8 cellular contexts compared by ENCODE assay signal in the genomic region with DNA sequence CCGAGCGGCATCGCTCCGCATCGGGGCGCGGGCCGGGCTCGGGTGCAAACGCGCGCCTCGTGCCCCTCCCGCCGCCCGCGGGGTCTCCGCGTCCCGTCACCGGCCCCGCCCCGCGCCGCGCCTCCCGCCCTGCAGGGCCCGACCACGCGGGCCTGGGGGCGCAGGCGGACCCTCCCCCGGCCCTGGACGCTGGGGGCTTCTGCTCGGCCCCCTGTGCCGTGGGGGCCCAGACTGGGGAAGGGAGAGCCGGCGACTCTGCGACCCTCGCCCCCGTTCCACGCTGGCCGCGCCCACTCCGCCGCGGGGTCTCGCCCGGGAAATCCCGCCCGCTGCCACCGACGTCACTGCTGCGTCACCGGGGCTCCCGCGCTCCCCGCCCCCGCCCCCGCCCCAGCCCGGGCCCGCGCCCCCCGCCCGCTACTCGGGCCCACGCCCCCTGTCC. TPM values are rescaled to one million over a fixed set of nuclear protein-coding genes. Genes with fewer than 3 reads are reported as not detected.
DNase-seq lines count a peak whose midpoint lies in the region; ATAC-seq, FAIRE-seq and TF ChIP-seq lines count a peak whose summit lies in the region.

A gene (minus strand): TSS at position 63 of the 442 bp plus-strand sequence. CDS start 65,946 bp downstream, outside the sequence.

- intact Hi-C loops in CD4-positive, alpha-beta memory T cell (cut with micrococcal nuclease) = loop anchor here (5.0 kb wide), 1 partner anchor 218 kb away; a partner anchor contains a TSS

- H3K4me1 Mint-ChIP-seq in CD4-positive, alpha-beta memory T cell = peaks cover 6 to 26% (median 15%) of the 10 kb centered on the region in 4 donors
- H3K4me1 Mint-ChIP-seq in H9 = peaks cover 31 to 38% of the 10 kb centered on the region in 2 experiments
- peaks cover 10% of the 10 kb centered on the region for H3K4me1 Mint-ChIP-seq in central memory CD8-positive, alpha-beta T cell

- POLR2A ChIA-PET in CD4-positive, alpha-beta memory T cell (lab: Charles Lee; ENCODE audit: partially characterized antibody) = interaction anchor here (1.5 kb wide), 1 partner anchor 145 kb away, joined by 5 read pairs; a partner anchor contains a TSS

- H3K4me1 ChIP-seq in CD4-positive, alpha-beta memory T cell (ENCODE audit: insufficient read depth, low read length) = peaks cover 20% of the 10 kb centered on the region
- H3K4me1 ChIP-seq in H9 (ENCODE audit: insufficient read depth, low read length) (no peaks in the 10 kb centered on the region; the same call in 1 of the 2 replicates), mucosa of rectum (ENCODE audit: control insufficient read depth in 2 of 2, insufficient read depth in 2 of 2, low read length in 2 of 2) (peaks cover 7 to 13% of the 10 kb centered on the region in 2 donors)

- peak within 1 kb of the TSS in 6 of 7 donors; percentile 20 to 94 (median 88) for H3K27ac Mint-ChIP-seq in CD4-positive, alpha-beta memory T cell
- H3K27ac Mint-ChIP-seq in H9 = peak within 1 kb of the TSS; percentile 55 to 91 (median 88); a peak in 5 of 7 replicates
- H3K27ac Mint-ChIP-seq in central memory CD8-positive, alpha-beta T cell (ENCODE audit: low read depth) = peak within 1 kb of the TSS; percentile 32

- DNase-seq in CD4-positive, alpha-beta memory T cell = peak in 4 of 5 donors; percentile 12 to 51 (median 32)
- DNase-seq in H9 = peak; percentile 73
- peak; percentile 34 for DNase-seq in NCI-H82 treated with DMSO at 0.1 percent for 48 hours (lab: John Stamatoyannopoulos, UW; ENCODE audit: unreplicated experiment)
- DNase-seq in central memory CD8-positive, alpha-beta T cell (ENCODE audit: low spot score in 2 of 2) = no peak
- DNase-seq in NK-92 treated with Interleukin-12 subunit alpha and Interleukin-12 subunit beta, amount 100 ng/mL, for 24 hours (lab: John Stamatoyannopoulos, UW) = no peak
- DNase-seq in urothelium cell line (ENCODE audit: low spot score) = no peak

- peaks cover 5% of the 10 kb centered on the region; the same call in 1 of the 2 replicates for H3K79me2 ChIP-seq in H9 (ENCODE audit: insufficient read depth, low read length)

- FAIRE-seq in urothelium cell line (lab: Jason Lieb, UNC) = no peak

- H3K27ac ChIP-seq in CD4-positive, alpha-beta memory T cell (ENCODE audit: low read depth, low read length) = no peak within 1 kb of the TSS
- H3K27ac ChIP-seq in H9 (ENCODE audit: insufficient read length, low read depth, low read length) = peak within 1 kb of the TSS; percentile 41
- peak within 1 kb of the TSS in 1 of 2 donors; percentile 38 for H3K27ac ChIP-seq in mucosa of rectum (ENCODE audit: low read depth in 2 of 2, low read length in 2 of 2)

- H2AFZ ChIP-seq in H9 (ENCODE audit: low read length) = no peak within 1 kb of the TSS

- no peak within 1 kb of the TSS for H2BK120ac ChIP-seq in H9 (ENCODE audit: low read depth, low read length, poor library complexity, severe bottlenecking)

- H3T11ph ChIP-seq in H9 (ENCODE audit: low read length) = no peak within 1 kb of the TSS

- H3K27me3 Mint-ChIP-seq in CD4-positive, alpha-beta memory T cell = peaks cover 34 to 42% of the 10 kb centered on the region in 2 donors
- peaks cover 26% of the 10 kb centered on the region for H3K27me3 Mint-ChIP-seq in H9 (ENCODE audit: low read depth)
- peaks cover 77% of the 10 kb centered on the region for H3K27me3 Mint-ChIP-seq in central memory CD8-positive, alpha-beta T cell

- peak within 1 kb of the TSS; percentile 29 for H2BK5ac ChIP-seq in H9 (ENCODE audit: insufficient read length, low read length)

- no peak within 1 kb of the TSS for H2BK20ac ChIP-seq in H9 (ENCODE audit: low read depth, low read length, poor library complexity, severe bottlenecking)

- H3K18ac ChIP-seq in H9 (ENCODE audit: insufficient read length, low read depth, low read length) = peak within 1 kb of the TSS; percentile 98

- H3K79me1 ChIP-seq in H9 (ENCODE audit: insufficient read depth, low read depth, low read length, poor library complexity, severe bottlenecking) = no peaks in the 10 kb centered on the region

- H3K36me3 Mint-ChIP-seq in CD4-positive, alpha-beta memory T cell = peaks cover 2 to 5% of the 10 kb centered on the region in 2 donors
- H3K36me3 Mint-ChIP-seq in H9 (ENCODE audit: insufficient read depth in 1 of 3, low read depth in 3 of 3) = peaks cover 0 to 8% (median 2%) of the 10 kb centered on the region in 3 experiments; a peak in 4 of 7 replicates
- peaks cover 6% of the 10 kb centered on the region for H3K36me3 Mint-ChIP-seq in central memory CD8-positive, alpha-beta T cell (ENCODE audit: insufficient read depth)

- no peak within 1 kb of the TSS for H2AK5ac ChIP-seq in H9 (ENCODE audit: insufficient read length, low read length)

- no peak within 1 kb of the TSS; the same call in 1 of the 2 replicates for H3K4ac ChIP-seq in H9 (ENCODE audit: low read depth, low read length)

- no peak within 1 kb of the TSS for H4K8ac ChIP-seq in H9 (replicated peaks; ENCODE audit: insufficient read length, low read depth, low read length)

- H3K27me3 ChIP-seq in CD4-positive, alpha-beta memory T cell (ENCODE audit: insufficient read depth, low read length) = peaks cover 23% of the 10 kb centered on the region
- H3K27me3 ChIP-seq in H9 (ENCODE audit: insufficient read depth, low read length) (no peaks in the 10 kb centered on the region), mucosa of rectum (ENCODE audit: control insufficient read depth in 2 of 2, insufficient read depth in 2 of 2, low read length in 2 of 2) (peaks cover 13 to 15% of the 10 kb centered on the region in 2 donors)

- no peaks in the 10 kb centered on the region for H3K9me3 ChIP-seq in CD4-positive, alpha-beta memory T cell (ENCODE audit: control insufficient read depth in 1 of 2, low read length in 2 of 2)
- H3K9me3 ChIP-seq in H9 (ENCODE audit: control insufficient read depth, low read depth, low read length) = no peaks in the 10 kb centered on the region
- H3K9me3 ChIP-seq in mucosa of rectum (ENCODE audit: control insufficient read depth in 2 of 2, low read length in 2 of 2) = no peaks in the 10 kb centered on the region

- H3K9me3 Mint-ChIP-seq in CD4-positive, alpha-beta memory T cell = peaks cover 0 to 18% (median 11%) of the 10 kb centered on the region in 8 donors
- no peaks in the 10 kb centered on the region; a peak in 1 of 5 replicates for H3K9me3 Mint-ChIP-seq in H9
- H3K9me3 Mint-ChIP-seq in central memory CD8-positive, alpha-beta T cell = no peaks in the 10 kb centered on the region

- no peak within 1 kb of the TSS for H4K91ac ChIP-seq in H9 (ENCODE audit: insufficient read length, low read depth, low read length)

- H3K56ac ChIP-seq in H9 (ENCODE audit: insufficient read length, low read depth, low read length) = no peak within 1 kb of the TSS

- H3K4me3 Mint-ChIP-seq in CD4-positive, alpha-beta memory T cell = peak within 1 kb of the TSS; percentile 84 to 93 (median 88)
- peak within 1 kb of the TSS; percentile 74 to 92 for H3K4me3 Mint-ChIP-seq in H9
- peak within 1 kb of the TSS; percentile 77 for H3K4me3 Mint-ChIP-seq in central memory CD8-positive, alpha-beta T cell

- no peak for TF ChIP-seq CTCF in H9 (conservative IDR thresholded peaks at IDR 0.05)

- H3K4me2 ChIP-seq in H9 (ENCODE audit: insufficient read depth, insufficient read length, low read length) = peak within 1 kb of the TSS; percentile 98

- no peak within 1 kb of the TSS for H3K23ac ChIP-seq in H9 (ENCODE audit: insufficient read length, low read depth, low read length)

- CTCF ChIA-PET in CD4-positive, alpha-beta memory T cell (lab: Charles Lee; ENCODE audit: partially characterized antibody) = no interaction called here

- H2BK12ac ChIP-seq in H9 (ENCODE audit: insufficient read length, low read depth, low read length) = peak within 1 kb of the TSS; percentile 67

- peaks cover 20% of the 10 kb centered on the region for H3K23me2 ChIP-seq in H9 (ENCODE audit: insufficient read length, low read depth, low read length, poor library complexity, severe bottlenecking)

- peak within 1 kb of the TSS; percentile 98 for H3K14ac ChIP-seq in H9 (ENCODE audit: insufficient read depth, low read length)

- H4K5ac ChIP-seq in H9 (ENCODE audit: insufficient read length, low read depth, low read length) = no peak within 1 kb of the TSS

- WGBS in H9 (ENCODE audit: extremely low coverage, insufficient read length, low lambda C conversion rate) = no CpG with 5 or more reads among the region's 67 CpGs

- peak; percentile 12 for ATAC-seq in central memory CD8-positive, alpha-beta T cell (replicated peaks; ENCODE audit: extremely low read depth, poor library complexity, severe bottlenecking)
- no peak for ATAC-seq in HG03571 (IDR thresholded peaks at IDR 0.05; ENCODE audit: unreplicated experiment)

- H2BK15ac ChIP-seq in H9 (ENCODE audit: low read depth, low read length) = no peak within 1 kb of the TSS

- no peaks in the 10 kb centered on the region for H4K20me1 ChIP-seq in H9 (ENCODE audit: control insufficient read depth, insufficient read depth, insufficient read length)

- peak within 1 kb of the TSS in 1 of 2 donors; percentile 32 for H3K4me3 ChIP-seq in CD4-positive, alpha-beta memory T cell (ENCODE audit: low read length in 2 of 2)
- peak within 1 kb of the TSS; percentile 58 to 67 for H3K4me3 ChIP-seq in mucosa of rectum (ENCODE audit: low read length in 2 of 2)

- no peaks in the 10 kb centered on the region for H3K36me3 ChIP-seq in CD4-positive, alpha-beta memory T cell (ENCODE audit: insufficient read depth, low read length)
- no peaks in the 10 kb centered on the region for H3K36me3 ChIP-seq in mucosa of rectum (ENCODE audit: control insufficient read depth in 2 of 2, insufficient read depth in 2 of 2, low read length in 2 of 2)

- H3K9ac ChIP-seq in H9 (ENCODE audit: extremely low read depth, insufficient read length, low read length) (peak within 1 kb of the TSS; percentile 83), mucosa of rectum (ENCODE audit: low read depth in 1 of 2, low read length in 2 of 2) (peak within 1 kb of the TSS in 1 of 2 donors; percentile 33)

RNA-seq across cellular contexts. Expression of the gene that starts here (rescaled TPM):
- total RNA-seq in CD4-positive, alpha-beta memory T cell = under 1 TPM in 1 of 2 experiments, not detected in 1; 0.19 TPM
- polyA plus RNA-seq in CD4-positive, alpha-beta memory T cell = not detected
- 32.2 and 34.4 TPM in 2 replicates for total RNA-seq in H9 (2021)

Comparison
In these comparisons a context has a peak if more than half of its experiments do, and no peak if none do; other contexts are left out.
1. RNA of the gene that starts here (total RNA-seq): 32.2 to 34.4 TPM in H9; 0.19 TPM in CD4-positive, alpha-beta memory T cell; every median in the first group is over 10 times any median in the second.
2. Peak in DNase-seq in CD4-positive, alpha-beta memory T cell; RNA of the gene not detected or under 1 TPM.
3. DNase-seq: peak in H9 (single experiment) and NCI-H82 treated with DMSO at 0.1 percent for 48 hours (single experiment); none in central memory CD8-positive, alpha-beta T cell (0 of 2), NK-92 treated with Interleukin-12 subunit alpha and Interleukin-12 subunit beta, amount 100 ng/mL, for 24 hours (single experiment) and urothelium cell line (single experiment).
4. H3K27ac Mint-ChIP-seq: peak in every context shown above with its lines; median percentile 88 in CD4-positive, alpha-beta memory T cell; 88 in H9; 32 in central memory CD8-positive, alpha-beta T cell.
5. Peak in every context shown above with its lines, with median percentiles within 50 percentile points of each other: H3K4me3 Mint-ChIP-seq.